In the genomic region with DNA sequence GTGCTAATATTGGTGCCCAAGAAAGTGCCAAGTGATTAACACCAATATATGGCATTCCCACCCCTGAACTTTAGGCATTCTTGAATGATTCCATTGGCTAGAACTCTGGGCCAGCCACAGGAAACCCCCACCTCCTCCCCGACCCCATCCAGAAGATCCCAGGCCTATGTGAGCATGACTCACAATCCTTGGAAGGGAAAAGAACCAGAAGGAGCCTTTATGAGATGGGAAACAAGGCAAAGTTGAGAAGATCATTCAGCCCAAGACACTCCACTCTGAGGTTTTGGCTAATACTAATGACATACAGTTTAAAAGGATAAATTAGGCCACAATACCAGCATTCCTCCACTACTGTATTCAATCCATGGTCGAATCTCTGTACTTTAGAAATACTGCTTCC, we compare ENCODE assay signal across 15 cellular contexts. TPM values are rescaled to one million over a fixed set of nuclear protein-coding genes. Genes with fewer than 3 reads are reported as not detected.
DNase-seq lines count a peak whose midpoint lies in the region; ATAC-seq and TF ChIP-seq lines count a peak whose summit lies in the region.
"Had no signal": no experiment of that assay in that cellular context is flagged by ENCODE, and none has a peak within 500 bp of the region (broad histone marks: within the 10 kb centered on the region; RNA-seq: fewer than 3 reads in every experiment).

No MANE protein-coding gene starts in this region.

- peak overlapping the region; percentile 64 for H3K27ac Mint-ChIP-seq in CD4-positive, alpha-beta T cell

- no peaks in the 10 kb centered on the region for H4K20me1 ChIP-seq in mammary epithelial cell (ENCODE audit: insufficient read depth, low read length)

- no peak overlapping the region for H3K4me3 Mint-ChIP-seq in CD4-positive, alpha-beta T cell
- H3K4me3 Mint-ChIP-seq: activated naive CD8-positive, alpha-beta T cell treated with anti-CD3 and anti-CD28 coated beads, Interleukin-2, amount 10 ng/mL, durations not matched to agents 7 days and 5 days; H9 had no signal

- in situ Hi-C loops in mammary epithelial cell (cut with MboI; ENCODE audit: low sequenced_read_pairs in 2 of 2): no loop called here

- CTCF ChIA-PET in CD4-positive, alpha-beta T cell (lab: Charles Lee): interaction anchor here (2.0 kb wide), 2 partner anchors 9 to 19 kb away, joined by 5 to 11 read pairs; no protein-coding TSS in a partner anchor
- CTCF ChIA-PET in mammary epithelial cell (lab: Charles Lee; ENCODE audit: low non-redundant PET): no interaction called here

- peak overlapping the region; percentile 23 for H3K4me3 ChIP-seq in LNCaP clone FGC (ENCODE audit: low read depth, low read length)
- H3K4me3 ChIP-seq in mammary epithelial cell (replicated peaks in 1 of 3; ENCODE audit: insufficient read depth in 1 of 3, low read depth in 2 of 3, low read length in 3 of 3): no peak overlapping the region
- no peak overlapping the region for H3K4me3 ChIP-seq in muscle layer of duodenum (ENCODE audit: low read depth in 1 of 2, low read length in 2 of 2)
- H3K4me3 ChIP-seq: skin epidermis, upper lobe of right lung had no signal

- ATAC-seq in CD4-positive, alpha-beta T cell (ENCODE audit: poor library complexity): no peak
- ATAC-seq in GM21367 (IDR thresholded peaks at IDR 0.05; ENCODE audit: unreplicated experiment): no peak
- ATAC-seq: upper lobe of right lung had no signal

- no peak overlapping the region for H3K4me2 ChIP-seq in mammary epithelial cell (ENCODE audit: insufficient read depth, low read depth, low read length)
- H3K4me2 ChIP-seq: KMS-11 had no signal

- H3K27me3 Mint-ChIP-seq in CD4-positive, alpha-beta T cell: no peaks in the 10 kb centered on the region
- H3K27me3 Mint-ChIP-seq: activated naive CD8-positive, alpha-beta T cell treated with anti-CD3 and anti-CD28 coated beads, Interleukin-2, amount 10 ng/mL, durations not matched to agents 7 days and 5 days had no signal

- POLR2A ChIA-PET in CD4-positive, alpha-beta T cell (lab: Charles Lee): interaction anchor here (2.0 to 2.3 kb wide), 2 partner anchors 16 to 21 kb away, joined by 9 to 13 read pairs; no protein-coding TSS in a partner anchor

- H3K9ac ChIP-seq in mammary epithelial cell (ENCODE audit: insufficient read depth, low read length): no peak overlapping the region
- H3K9ac ChIP-seq: KMS-11 had no signal

- no peaks in the 10 kb centered on the region for H3K27me3 ChIP-seq in CD4-positive, alpha-beta T cell (ENCODE audit: control insufficient read depth, insufficient read depth, low read length)
- H3K27me3 ChIP-seq in mammary epithelial cell (ENCODE audit: insufficient read depth, low read length) (no peaks in the 10 kb centered on the region), muscle layer of duodenum (ENCODE audit: low read depth, low read length) (no peaks in the 10 kb centered on the region)
- H3K27me3 ChIP-seq: upper lobe of right lung had no signal

- H3K9me3 Mint-ChIP-seq in CD4-positive, alpha-beta T cell: no peaks in the 10 kb centered on the region
- H3K9me3 Mint-ChIP-seq: activated naive CD8-positive, alpha-beta T cell treated with anti-CD3 and anti-CD28 coated beads, Interleukin-2, amount 10 ng/mL, durations not matched to agents 7 days and 5 days; H9 had no signal

- TF ChIP-seq CTCF in CD4-positive, alpha-beta T cell (IDR thresholded peaks at IDR 0.05): no peak
- TF ChIP-seq CTCF in LNCaP clone FGC (IDR thresholded peaks at IDR 0.05; ENCODE audit: control insufficient read depth, extremely low read depth, insufficient read depth) (no peak), mammary epithelial cell (conservative IDR thresholded peaks at IDR 0.05 in 1 of 2, IDR thresholded peaks at IDR 0.05 in 1 of 2; ENCODE audit: extremely low read depth in 1 of 2, insufficient read depth in 1 of 2, low read depth in 1 of 2, low read length in 2 of 2) (no peak)

- peaks cover 23% of the 10 kb centered on the region for H3K79me2 ChIP-seq in mammary epithelial cell (ENCODE audit: insufficient read depth, low read length)

- H2AFZ ChIP-seq in mammary epithelial cell (ENCODE audit: low read depth, low read length): no peak overlapping the region

- peaks cover 18% of the 10 kb centered on the region for H3K4me1 ChIP-seq in mammary epithelial cell (ENCODE audit: insufficient read depth, low read length)
- H3K4me1 ChIP-seq in muscle layer of duodenum (ENCODE audit: control insufficient read depth in 1 of 2, insufficient read depth in 2 of 2, low read length in 2 of 2): peaks cover 0 to 4% of the 10 kb centered on the region in 2 donors

- no peak for DNase-seq in CD4-positive, alpha-beta T cell
- DNase-seq in LNCaP clone FGC (ENCODE audit: low read depth): no peak
- DNase-seq in mammary epithelial cell: peak; percentile 61
- no peak for DNase-seq in NCI-H82 (lab: John Stamatoyannopoulos, UW)
- no peak for DNase-seq in NCI-H1092 treated with DMSO at 0.1 percent for 48 hours (lab: John Stamatoyannopoulos, UW)
- no peak for DNase-seq in hypothalamus (lab: John Stamatoyannopoulos, UW)
- DNase-seq: activated naive CD8-positive, alpha-beta T cell treated with anti-CD3 and anti-CD28 coated beads, Interleukin-2, amount 10 ng/mL, durations not matched to agents 7 days and 5 days; effector CD4-positive, alpha-beta T cell; H9; T-helper 1 cell; upper lobe of right lung had no signal

- peaks cover 76% of the 10 kb centered on the region for H3K36me3 Mint-ChIP-seq in CD4-positive, alpha-beta T cell (ENCODE audit: low read depth)

- dilution Hi-C loops in mammary epithelial cell (cut with HindIII; ENCODE audit: low sequenced_read_pairs): no loop called here

- H3K27ac ChIP-seq in CD4-positive, alpha-beta T cell (ENCODE audit: low read depth, low read length): no peak overlapping the region
- no peak overlapping the region for H3K27ac ChIP-seq in mammary epithelial cell (ENCODE audit: insufficient read depth, low read depth, low read length)
- H3K27ac ChIP-seq in muscle layer of duodenum (ENCODE audit: low read length): peak overlapping the region; percentile 40
- H3K27ac ChIP-seq: KMS-11, upper lobe of right lung had no signal

- no TSS peak for BruUV-seq in mammary epithelial cell (replicated peaks; lab: Mats Ljungman, UMichigan)

- H3K36me3 ChIP-seq in mammary epithelial cell (ENCODE audit: insufficient read depth, low read length) (peaks cover 11% of the 10 kb centered on the region), muscle layer of duodenum (ENCODE audit: control insufficient read depth in 1 of 2, insufficient read depth in 2 of 2, low read length in 2 of 2) (peaks cover 4 to 29% of the 10 kb centered on the region in 2 donors)

- H3K9me3 ChIP-seq in CD4-positive, alpha-beta T cell (ENCODE audit: control insufficient read depth, low read length): no peaks in the 10 kb centered on the region
- no peaks in the 10 kb centered on the region for H3K9me3 ChIP-seq in mammary epithelial cell (replicated peaks; ENCODE audit: insufficient read depth, low read length)
- no peaks in the 10 kb centered on the region for H3K9me3 ChIP-seq in muscle layer of duodenum (ENCODE audit: control insufficient read depth in 1 of 2, low read length in 2 of 2)
- H3K9me3 ChIP-seq: upper lobe of right lung had no signal

- 60% methylated on average over 2 of the region's 2 CpGs for WGBS in mammary epithelial cell (ENCODE audit: low coverage, missing lambda C conversion rate)

- intact Hi-C loops in CD4-positive, alpha-beta T cell (cut with DNase I, micrococcal nuclease): loop anchor here in 1 of 2 experiments (2.0 kb wide), 2 partner anchors 17 to 21 kb away; no protein-coding TSS in a partner anchor
- intact Hi-C loops in mammary epithelial cell (cut with micrococcal nuclease): no loop called here

- peaks cover 61% of the 10 kb centered on the region for H3K4me1 Mint-ChIP-seq in CD4-positive, alpha-beta T cell (ENCODE audit: low read depth)
- H3K4me1 Mint-ChIP-seq: H9 had no signal

RNA-seq across cellular contexts. Expression of a gene that starts 21.8 kb away (rescaled TPM):
- total RNA-seq in CD4-positive, alpha-beta T cell: 100 to 1,000 TPM; 145 to 154 TPM
- total RNA-seq in mammary epithelial cell: 10 to 100 TPM; 17.7 to 38.6 TPM
- polyA plus RNA-seq in mammary epithelial cell: 4.9 TPM
- polyA minus RNA-seq in mammary epithelial cell: 37.7 TPM
